ENCODE assay signal across 1 cellular context in the genomic region with DNA sequence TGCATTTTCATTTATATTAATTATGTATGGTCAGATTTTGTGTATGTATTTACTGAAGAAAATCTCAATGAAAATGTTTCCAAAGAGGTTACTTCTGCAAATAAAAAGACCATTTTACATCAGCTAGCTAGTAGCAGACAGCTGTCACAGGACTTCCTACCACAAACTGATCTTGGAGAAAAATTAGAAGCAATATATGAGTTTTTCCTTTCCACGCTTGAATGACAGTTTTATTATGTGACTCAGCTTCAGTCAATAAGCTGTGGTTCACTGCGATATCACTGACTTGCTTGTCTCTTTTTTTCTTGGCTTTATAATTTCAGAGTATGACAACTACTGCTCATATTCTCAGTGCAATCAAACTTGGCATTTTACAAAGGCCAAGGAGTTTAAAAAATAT.
TF ChIP-seq lines count a peak whose summit lies in the region.

No MANE protein-coding gene starts in this region.

TF ChIP-seq in GM23338, 12 proteins besides CTCF, POLR2A, EP300 and RAD21 (continued from another document):
- TF ChIP-seq, protein P1, sequence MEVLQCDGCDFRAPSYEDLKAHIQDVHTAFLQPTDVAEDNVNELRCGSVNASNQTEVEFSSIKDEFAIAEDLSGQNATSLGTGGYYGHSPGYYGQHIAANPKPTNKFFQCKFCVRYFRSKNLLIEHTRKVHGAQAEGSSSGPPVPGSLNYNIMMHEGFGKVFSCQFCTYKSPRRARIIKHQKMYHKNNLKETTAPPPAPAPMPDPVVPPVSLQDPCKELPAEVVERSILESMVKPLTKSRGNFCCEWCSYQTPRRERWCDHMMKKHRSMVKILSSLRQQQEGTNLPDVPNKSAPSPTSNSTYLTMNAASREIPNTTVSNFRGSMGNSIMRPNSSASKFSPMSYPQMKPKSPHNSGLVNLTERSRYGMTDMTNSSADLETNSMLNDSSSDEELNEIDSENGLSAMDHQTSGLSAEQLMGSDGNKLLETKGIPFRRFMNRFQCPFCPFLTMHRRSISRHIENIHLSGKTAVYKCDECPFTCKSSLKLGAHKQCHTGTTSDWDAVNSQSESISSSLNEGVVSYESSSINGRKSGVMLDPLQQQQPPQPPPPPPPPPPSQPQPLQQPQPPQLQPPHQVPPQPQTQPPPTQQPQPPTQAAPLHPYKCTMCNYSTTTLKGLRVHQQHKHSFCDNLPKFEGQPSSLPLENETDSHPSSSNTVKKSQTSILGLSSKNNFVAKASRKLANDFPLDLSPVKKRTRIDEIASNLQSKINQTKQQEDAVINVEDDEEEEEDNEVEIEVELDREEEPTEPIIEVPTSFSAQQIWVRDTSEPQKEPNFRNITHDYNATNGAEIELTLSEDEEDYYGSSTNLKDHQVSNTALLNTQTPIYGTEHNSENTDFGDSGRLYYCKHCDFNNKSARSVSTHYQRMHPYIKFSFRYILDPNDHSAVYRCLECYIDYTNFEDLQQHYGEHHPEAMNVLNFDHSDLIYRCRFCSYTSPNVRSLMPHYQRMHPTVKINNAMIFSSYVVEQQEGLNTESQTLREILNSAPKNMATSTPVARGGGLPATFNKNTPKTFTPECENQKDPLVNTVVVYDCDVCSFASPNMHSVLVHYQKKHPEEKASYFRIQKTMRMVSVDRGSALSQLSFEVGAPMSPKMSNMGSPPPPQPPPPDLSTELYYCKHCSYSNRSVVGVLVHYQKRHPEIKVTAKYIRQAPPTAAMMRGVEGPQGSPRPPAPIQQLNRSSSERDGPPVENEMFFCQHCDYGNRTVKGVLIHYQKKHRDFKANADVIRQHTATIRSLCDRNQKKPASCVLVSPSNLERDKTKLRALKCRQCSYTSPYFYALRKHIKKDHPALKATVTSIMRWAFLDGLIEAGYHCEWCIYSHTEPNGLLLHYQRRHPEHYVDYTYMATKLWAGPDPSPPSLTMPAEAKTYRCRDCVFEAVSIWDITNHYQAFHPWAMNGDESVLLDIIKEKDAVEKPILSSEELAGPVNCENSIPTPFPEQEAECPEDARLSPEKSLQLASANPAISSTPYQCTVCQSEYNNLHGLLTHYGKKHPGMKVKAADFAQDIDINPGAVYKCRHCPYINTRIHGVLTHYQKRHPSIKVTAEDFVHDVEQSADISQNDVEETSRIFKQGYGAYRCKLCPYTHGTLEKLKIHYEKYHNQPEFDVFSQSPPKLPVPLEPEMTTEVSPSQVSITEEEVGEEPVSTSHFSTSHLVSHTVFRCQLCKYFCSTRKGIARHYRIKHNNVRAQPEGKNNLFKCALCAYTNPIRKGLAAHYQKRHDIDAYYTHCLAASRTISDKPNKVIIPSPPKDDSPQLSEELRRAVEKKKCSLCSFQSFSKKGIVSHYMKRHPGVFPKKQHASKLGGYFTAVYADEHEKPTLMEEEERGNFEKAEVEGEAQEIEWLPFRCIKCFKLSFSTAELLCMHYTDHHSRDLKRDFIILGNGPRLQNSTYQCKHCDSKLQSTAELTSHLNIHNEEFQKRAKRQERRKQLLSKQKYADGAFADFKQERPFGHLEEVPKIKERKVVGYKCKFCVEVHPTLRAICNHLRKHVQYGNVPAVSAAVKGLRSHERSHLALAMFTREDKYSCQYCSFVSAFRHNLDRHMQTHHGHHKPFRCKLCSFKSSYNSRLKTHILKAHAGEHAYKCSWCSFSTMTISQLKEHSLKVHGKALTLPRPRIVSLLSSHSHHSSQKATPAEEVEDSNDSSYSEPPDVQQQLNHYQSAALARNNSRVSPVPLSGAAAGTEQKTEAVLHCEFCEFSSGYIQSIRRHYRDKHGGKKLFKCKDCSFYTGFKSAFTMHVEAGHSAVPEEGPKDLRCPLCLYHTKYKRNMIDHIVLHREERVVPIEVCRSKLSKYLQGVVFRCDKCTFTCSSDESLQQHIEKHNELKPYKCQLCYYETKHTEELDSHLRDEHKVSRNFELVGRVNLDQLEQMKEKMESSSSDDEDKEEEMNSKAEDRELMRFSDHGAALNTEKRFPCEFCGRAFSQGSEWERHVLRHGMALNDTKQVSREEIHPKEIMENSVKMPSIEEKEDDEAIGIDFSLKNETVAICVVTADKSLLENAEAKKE (CRISPR knock-in tag; IDR thresholded peaks at IDR 0.05) = no peak
- no peak for TF ChIP-seq EZH2 (IDR thresholded peaks at IDR 0.05; ENCODE audit: low read depth, unreplicated experiment)
